16 cellular contexts compared by ENCODE assay signal in the genomic region with DNA sequence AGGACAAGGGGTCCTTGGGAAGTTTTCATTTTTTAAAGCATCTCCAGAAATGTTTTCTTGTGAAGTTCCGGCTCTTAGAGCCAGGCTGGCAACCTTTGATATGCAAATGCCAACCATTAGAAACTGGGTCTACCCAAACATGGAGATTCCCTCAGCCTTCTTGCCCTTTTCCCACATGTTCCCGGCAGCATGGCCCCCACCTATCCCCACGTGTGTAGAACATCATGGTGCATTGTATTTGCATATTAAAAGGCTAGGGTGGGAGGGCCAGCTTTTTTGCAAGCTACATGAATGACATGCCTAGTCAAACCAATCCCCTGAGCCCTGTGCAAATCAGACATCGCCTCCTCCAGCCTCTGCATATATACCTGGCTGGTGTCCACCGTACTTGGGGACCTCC. TPM values are rescaled to one million over a fixed set of nuclear protein-coding genes. Genes with fewer than 3 reads are reported as not detected.
"Had no signal": no experiment of that assay in that cellular context is flagged by ENCODE, and none has a peak within 500 bp of the region (broad histone marks: within the 10 kb centered on the region; RNA-seq: fewer than 3 reads in every experiment).

No MANE protein-coding gene starts in this region.

RNA-seq across cellular contexts. Expression of a gene that starts 23.9 kb away (rescaled TPM):
- total RNA-seq: activated B cell treated with CpG ODN at 0.5 μM for 24 hours; activated CD4-positive, alpha-beta memory T cell treated with anti-CD3 and anti-CD28 coated beads for 36 hours; activated CD4-positive, alpha-beta T cell treated with anti-CD3 and anti-CD28 coated beads, Interleukin-2, amount 10 ng/mL, durations not matched to agents 24 days and 14 days; activated CD8-positive, alpha-beta memory T cell treated with anti-CD3 and anti-CD28 coated beads for 36 hours; activated CD8-positive, alpha-beta T cell treated with anti-CD3 and anti-CD28 coated beads for 36 hours; activated naive CD4-positive, alpha-beta T cell treated with anti-CD3 and anti-CD28 coated beads for 36 hours; activated naive CD4-positive, alpha-beta T cell treated with anti-CD3 and anti-CD28 coated beads, Interleukin-2, amount 50 U/mL, for 72 hours; activated naive CD8-positive, alpha-beta T cell treated with anti-CD3 and anti-CD28 coated beads for 36 hours; activated T-cell treated with anti-CD3 and anti-CD28 coated beads, Interleukin-2, amount 50 U/mL, for 4 hours; activated T-cell treated with anti-CD3 and anti-CD28 coated beads, Interleukin-2, amount 50 U/mL, for 72 hours; activated T-helper 1 cell treated with anti-CD3 and anti-CD28 coated beads, Interleukin-12 subunit alpha, Interleukin-12 subunit beta, Interleukin-2, Interleukin-4 antibody, amounts not matched to agents 30 ng/mL and 10 ng/mL and 1 ng/mL, durations not matched to agents 14 hours and 24 hours and 36 hours; activated T-helper 17 cell treated with anti-CD3 and anti-CD28 coated beads, Interleukin-2, amount 50 U/mL, for 72 hours; T-cell; T-helper 1 cell treated with Interleukin-12 subunit alpha and Interleukin-12 subunit beta and Interleukin-4 antibody, amounts not matched to agents 30 ng/mL and 1 ng/mL, for 36 hours; T-helper 17 cell; T-helper 2 cell treated with Interferon-gamma antibody and Interleukin-4, amounts not matched to agents 100 ng/mL and 5 ng/mL, for 36 hours had no signal
